8 cellular contexts compared by ENCODE assay signal in the genomic region with DNA sequence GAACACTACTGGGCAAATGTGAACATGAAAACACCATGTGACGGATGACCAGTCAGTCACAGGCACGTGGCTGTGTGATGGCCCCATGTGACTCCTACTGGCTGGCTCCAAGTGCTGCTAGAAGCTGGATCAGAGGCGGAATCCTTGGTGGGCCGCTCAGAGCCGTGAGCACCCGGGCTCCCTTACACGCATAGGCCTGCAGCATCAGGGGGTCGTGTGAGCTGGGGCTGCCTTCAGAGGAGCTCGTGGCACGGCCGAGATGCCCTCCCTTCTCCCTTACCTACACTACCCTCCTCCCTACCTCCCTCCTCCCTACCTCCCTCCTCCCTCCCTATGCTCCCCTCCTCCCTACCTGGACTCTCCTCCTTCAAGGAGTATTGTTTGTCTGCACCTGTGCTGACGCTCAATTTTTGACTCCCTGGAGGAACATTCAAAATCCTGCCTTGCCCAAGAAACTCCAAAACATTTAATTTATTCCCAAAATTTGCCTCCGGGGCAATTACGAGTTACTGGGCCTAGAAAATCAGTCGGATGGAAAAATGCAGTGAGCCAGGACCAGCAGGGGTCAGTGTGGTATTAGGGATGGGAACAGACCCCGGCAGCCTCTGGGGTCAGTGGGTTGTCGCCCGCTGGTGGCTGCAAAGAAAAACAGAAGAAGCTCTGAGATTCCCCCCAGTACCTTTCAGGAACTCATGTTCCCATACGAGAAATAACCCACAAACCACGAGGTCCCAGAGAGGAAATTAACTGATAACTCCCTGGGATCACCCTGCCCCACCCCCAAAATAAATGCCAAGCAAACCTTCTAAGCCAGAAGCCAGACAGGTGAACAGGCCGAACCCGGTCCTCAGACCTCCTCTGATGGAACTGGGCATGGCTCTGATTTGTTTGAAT.
DNase-seq lines count a peak whose midpoint lies in the region; ATAC-seq lines count a peak whose summit lies in the region.

No MANE protein-coding gene starts in this region.

- H3K4me1 ChIP-seq in naive thymus-derived CD4-positive, alpha-beta T cell (ENCODE audit: control insufficient read depth in 2 of 2, insufficient read depth in 2 of 2, low read length in 2 of 2) = no peaks in the 10 kb centered on the region

- H3K27ac Mint-ChIP-seq in naive thymus-derived CD4-positive, alpha-beta T cell = peak overlapping the region in 5 of 9 donors; percentile 11 to 88 (median 18)

- POLR2A ChIA-PET in naive thymus-derived CD4-positive, alpha-beta T cell (lab: Charles Lee) = interaction anchor here (0.6 kb wide), 1 partner anchor 172 kb away, joined by 3 read pairs; no protein-coding TSS in a partner anchor

- no peak overlapping the region for H3K4me3 ChIP-seq in naive thymus-derived CD4-positive, alpha-beta T cell (ENCODE audit: low read length)

- CTCF ChIA-PET in naive thymus-derived CD4-positive, alpha-beta T cell (lab: Charles Lee) = interaction anchor here (0.7 to 5.4 kb wide), 16 partner anchors 14 to 333 kb away, joined by 3 to 87 read pairs (median 4); no protein-coding TSS in a partner anchor

- H3K9me3 Mint-ChIP-seq in naive thymus-derived CD4-positive, alpha-beta T cell = no peaks in the 10 kb centered on the region

- peak; percentile 86 for ATAC-seq in naive thymus-derived CD4-positive, alpha-beta T cell
- ATAC-seq in HG03520 (IDR thresholded peaks at IDR 0.05; ENCODE audit: unreplicated experiment) = no peak

- DNase-seq in COR-L47 (lab: John Stamatoyannopoulos, UW) (peak; percentile 86), HS-5 (ENCODE audit: low read depth) (peak; percentile 43), NOMO-1 treated with DMSO at 0.1 percent for 48 hours (lab: John Stamatoyannopoulos, UW; ENCODE audit: unreplicated experiment) (peak; percentile 70), epidermal melanocyte (ENCODE audit: insufficient read length, low spot score) (peak; percentile 71), stromal cell of bone marrow (ENCODE audit: low read depth) (peak; percentile 56)
- DNase-seq in activated CD8-positive, alpha-beta memory T cell treated with anti-CD3 and anti-CD28 coated beads, Interleukin-2, amount 50 U/mL, for 1 hour (ENCODE audit: extremely low read depth) = peak; percentile 4
- DNase-seq in naive thymus-derived CD4-positive, alpha-beta T cell = peak; percentile 39 to 80 (median 73)

- no peak overlapping the region for H3K4me3 Mint-ChIP-seq in naive thymus-derived CD4-positive, alpha-beta T cell

- H3K27ac ChIP-seq in naive thymus-derived CD4-positive, alpha-beta T cell (ENCODE audit: low read depth, low read length) = no peak overlapping the region

- no peaks in the 10 kb centered on the region for H3K36me3 Mint-ChIP-seq in naive thymus-derived CD4-positive, alpha-beta T cell

- H3K27me3 Mint-ChIP-seq in naive thymus-derived CD4-positive, alpha-beta T cell = peaks cover 0 to 12% (median 0%) of the 10 kb centered on the region in 5 donors

- no peaks in the 10 kb centered on the region for H3K36me3 ChIP-seq in naive thymus-derived CD4-positive, alpha-beta T cell (ENCODE audit: control insufficient read depth in 2 of 3, insufficient read depth in 3 of 3, low read length in 3 of 3)

- peaks cover 0 to 10% (median 5%) of the 10 kb centered on the region in 7 donors for H3K4me1 Mint-ChIP-seq in naive thymus-derived CD4-positive, alpha-beta T cell

- no peaks in the 10 kb centered on the region for H3K27me3 ChIP-seq in naive thymus-derived CD4-positive, alpha-beta T cell (ENCODE audit: control insufficient read depth in 2 of 2, insufficient read depth in 2 of 2, low read length in 2 of 2)

- intact Hi-C loops in naive thymus-derived CD4-positive, alpha-beta T cell (cut with micrococcal nuclease) = loop anchor here (1.0 to 2.0 kb wide), 6 partner anchors 17 to 324 kb away; no protein-coding TSS in a partner anchor

- H3K9me3 ChIP-seq in naive thymus-derived CD4-positive, alpha-beta T cell (ENCODE audit: control insufficient read depth in 2 of 3, low read length in 3 of 3) = no peaks in the 10 kb centered on the region

Comparison
In these comparisons a context has a peak if more than half of its experiments do, and no peak if none do; other contexts are left out.
1. DNase-seq: peak in every context shown above with its lines; median percentile 86 in COR-L47; 73 in naive thymus-derived CD4-positive, alpha-beta T cell; 71 in epidermal melanocyte; 70 in NOMO-1 treated with DMSO at 0.1 percent for 48 hours; 56 in stromal cell of bone marrow; 43 in HS-5; 4 in activated CD8-positive, alpha-beta memory T cell treated with anti-CD3 and anti-CD28 coated beads, Interleukin-2, amount 50 U/mL, for 1 hour.